ENCODE assay signal across 20 cellular contexts in the genomic region with DNA sequence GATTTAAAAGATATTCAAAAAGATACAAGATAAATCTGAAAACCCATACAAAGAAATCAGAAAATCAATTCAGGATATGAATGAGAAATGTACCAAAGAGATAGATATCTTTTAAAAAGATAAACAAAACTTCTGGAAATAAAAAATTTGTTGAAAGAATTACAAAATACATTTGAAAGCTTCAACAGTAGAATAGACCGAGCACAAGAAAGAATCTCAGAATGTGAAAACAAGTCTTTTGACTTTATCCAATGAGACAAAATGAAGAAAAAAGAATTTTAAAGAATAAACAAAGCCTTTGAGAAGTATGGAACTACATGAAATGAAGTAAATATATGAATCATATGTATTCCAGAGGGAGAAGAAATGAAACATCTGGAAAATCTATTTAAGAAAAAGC.
"Had no signal": no experiment of that assay in that cellular context is flagged by ENCODE, and none has a peak within 500 bp of the region (broad histone marks: within the 10 kb centered on the region; RNA-seq: fewer than 3 reads in every experiment).

No MANE protein-coding gene starts in this region.

- H3K27me3 Mint-ChIP-seq: naive thymus-derived CD8-positive, alpha-beta T cell had no signal

- H3K4me1 ChIP-seq: lower lobe of right lung, psoas muscle, stomach, thyroid gland had no signal

- H3K9me3 ChIP-seq: thyroid gland had no signal

- H3K4me3 ChIP-seq: dorsolateral prefrontal cortex, lower lobe of right lung, psoas muscle, skin epidermis, stomach, thyroid gland had no signal

- H3K36me3 ChIP-seq: lower lobe of right lung, stomach, thyroid gland had no signal

- H3K27ac ChIP-seq: dorsolateral prefrontal cortex, lower lobe of right lung, psoas muscle, skin epidermis, stomach, thyroid gland had no signal

- H3K36me3 Mint-ChIP-seq: naive thymus-derived CD8-positive, alpha-beta T cell had no signal

- DNase-seq: dorsolateral prefrontal cortex; effector CD4-positive, alpha-beta T cell; left ventricle myocardium superior; lower lobe of right lung; naive thymus-derived CD8-positive, alpha-beta T cell; nephron progenitor cell; nucleus accumbens; posterior cingulate gyrus; psoas muscle; right cardiac atrium; stimulated activated CD4-positive, alpha-beta T cell treated with anti-CD3 and anti-CD28 coated beads, Interleukin-12 subunit alpha, Interleukin-12 subunit beta, amount 100 ng/mL, for 4 hours; stimulated activated CD4-positive, alpha-beta T cell treated with anti-CD3 and anti-CD28 coated beads, Interleukin-1b, Interleukin-23, amount 100 ng/mL, for 48 hours; stimulated activated CD4-positive, alpha-beta T cell treated with anti-CD3 and anti-CD28 coated beads, Interleukin-4, amount 100 ng/mL, for 1 hour; stimulated activated CD8-positive, alpha-beta memory T cell treated with anti-CD3 and anti-CD28 coated beads, Interleukin-4, amount 100 ng/mL, for 48 hours; stimulated activated naive CD4-positive, alpha-beta T cell treated with Interleukin-2 at 50 U/mL for 16 hours; stomach; thyroid gland; trophoblast cell had no signal

- FAIRE-seq: keratinocyte had no signal

- H3K27me3 ChIP-seq: stomach, thyroid gland had no signal

- H3K4me1 Mint-ChIP-seq: naive thymus-derived CD8-positive, alpha-beta T cell; nephron progenitor cell had no signal

- H3K4me3 Mint-ChIP-seq: naive thymus-derived CD8-positive, alpha-beta T cell; nephron progenitor cell had no signal

- ATAC-seq: left ventricle myocardium superior; lower lobe of right lung; naive thymus-derived CD8-positive, alpha-beta T cell; psoas muscle; right cardiac atrium had no signal

- H3K27ac Mint-ChIP-seq: naive thymus-derived CD8-positive, alpha-beta T cell; nephron progenitor cell had no signal
